In the genomic region with DNA sequence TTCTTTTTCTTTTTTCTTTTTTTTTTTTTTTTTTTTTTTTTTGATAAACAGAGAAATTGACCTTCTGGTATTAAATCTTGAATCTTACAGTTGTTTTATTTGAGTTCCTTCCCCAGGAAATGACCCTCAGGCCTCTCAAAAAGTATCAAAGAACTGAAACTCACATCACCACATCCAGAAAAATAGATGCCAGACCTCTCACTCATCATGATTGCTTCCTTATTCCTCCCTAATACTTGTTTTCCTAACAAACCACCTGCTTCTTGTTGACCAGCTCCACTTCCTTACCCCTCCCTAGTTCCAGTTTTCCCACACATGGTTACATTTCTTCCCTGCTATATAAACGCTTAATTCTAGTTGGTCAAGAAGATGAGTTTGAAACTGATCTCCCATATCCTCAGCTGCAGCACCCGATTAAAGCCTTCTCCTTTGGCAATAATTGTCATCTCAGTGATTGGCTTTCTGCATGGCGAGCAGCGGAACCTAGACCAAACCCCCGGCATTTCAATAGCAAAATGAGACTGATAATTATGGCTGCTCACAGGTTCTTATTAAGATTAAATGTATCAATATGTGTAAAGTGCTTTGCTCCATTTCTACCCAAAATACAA, we compare ENCODE assay signal across 27 cellular contexts.
DNase-seq lines count a peak whose midpoint lies in the region; ATAC-seq, FAIRE-seq and TF ChIP-seq lines count a peak whose summit lies in the region.
"Had no signal": no experiment of that assay in that cellular context is flagged by ENCODE, and none has a peak within 500 bp of the region (broad histone marks: within the 10 kb centered on the region; RNA-seq: fewer than 3 reads in every experiment).

No MANE protein-coding gene starts in this region.

- TF ChIP-seq CTCF in HEK293 (tag by site-specific recombination; IDR thresholded peaks at IDR 0.05): no peak
- no peak for TF ChIP-seq CTCF in K562 (IDR thresholded peaks at IDR 0.05 in 2 of 3, conservative IDR thresholded peaks at IDR 0.05 in 1 of 3; ENCODE audit: insufficient read depth in 2 of 3, low read depth in 1 of 3, low read length in 3 of 3)
- TF ChIP-seq CTCF in glutamatergic neuron (IDR thresholded peaks at IDR 0.05; ENCODE audit: partially characterized antibody, unreplicated experiment): no peak

- H3K4me1 Mint-ChIP-seq in glutamatergic neuron (ENCODE audit: low read depth, unreplicated experiment): peaks cover 7% of the 10 kb centered on the region
- H3K4me1 Mint-ChIP-seq: CD14-positive monocyte; CD4-positive, alpha-beta memory T cell; CD4-positive, CD25-positive, alpha-beta regulatory T cell; CD8-positive, alpha-beta memory T cell had no signal

- H3K4me2 ChIP-seq in K562 (ENCODE audit: insufficient read depth, low read length): no peak overlapping the region
- H3K4me2 ChIP-seq: BLaER1 had no signal

- peaks cover 2% of the 10 kb centered on the region for H3K27me3 Mint-ChIP-seq in glutamatergic neuron (ENCODE audit: unreplicated experiment)
- H3K27me3 Mint-ChIP-seq: CD4-positive, alpha-beta memory T cell; CD4-positive, CD25-positive, alpha-beta regulatory T cell; CD8-positive, alpha-beta memory T cell had no signal

- no peak overlapping the region for H3K9ac ChIP-seq in K562 (ENCODE audit: insufficient read depth in 1 of 2, low read depth in 2 of 2, low read length in 2 of 2)
- H3K9ac ChIP-seq: BLaER1 had no signal

- intact Hi-C loops in K562 (cut with micrococcal nuclease): no loop called here

- no peaks in the 10 kb centered on the region for H3K9me3 ChIP-seq in HEK293 (ENCODE audit: control insufficient read depth, insufficient read depth, low read depth, low read length)
- H3K9me3 ChIP-seq in K562 (replicated peaks; ENCODE audit: control insufficient read depth, insufficient read depth, low read depth, low read length): no peaks in the 10 kb centered on the region; the same call in 1 of the 2 replicates
- H3K9me3 ChIP-seq: BE2C had no signal

- in situ Hi-C loops in K562 (cut with MboI): no loop called here

- H3K4me3 ChIP-seq in HEK293 (ENCODE audit: low read depth, low read length) (no peak overlapping the region), K562 (no peak overlapping the region)
- H3K4me3 ChIP-seq: BLaER1, GM12878 had no signal

- H3K4me1 ChIP-seq in HEK293 (ENCODE audit: control insufficient read depth, insufficient read depth, low read length): no peaks in the 10 kb centered on the region
- no peaks in the 10 kb centered on the region for H3K4me1 ChIP-seq in K562 (replicated peaks in 1 of 2; ENCODE audit: control insufficient read depth in 2 of 2, insufficient read depth in 2 of 2, low read length in 2 of 2)
- H3K4me1 ChIP-seq: BE2C, BLaER1 had no signal

- no peak for TF ChIP-seq EP300 in K562 (IDR thresholded peaks at IDR 0.05; ENCODE audit: low read length)

- DNase-seq in M059J (ENCODE audit: low read depth) (peak; percentile 59), K562 (ENCODE audit: extremely low read depth in 1 of 4, low spot score in 3 of 4) (no peak), H54 (ENCODE audit: insufficient read length, low spot score) (no peak), glutamatergic neuron (no peak)
- DNase-seq in stimulated activated naive CD8-positive, alpha-beta T cell treated with anti-CD3 and anti-CD28 coated beads, Interleukin-15, Interleukin-2, amounts not matched to agents 100 U/mL and 50 U/mL, for 24 hours: no peak
- DNase-seq: 8988T; ACHN; BE2C; C1 segment of cervical spinal cord; CD4-positive, alpha-beta memory T cell; CD4-positive, CD25-positive, alpha-beta regulatory T cell; CD8-positive, alpha-beta memory T cell; COR-L47; DMS 273 treated with DMSO at 0.1 percent for 48 hours; DMS153; DMS53; DMS79; DND-41; EL; GDM1 had no signal

- CTCF ChIA-PET in HEK293 (lab: Yijun Ruan, JAX) (no interaction called here), K562 (lab: Yijun Ruan, JAX; ENCODE audit: low intra/inter-chr PET ratio) (no interaction called here)

- H3K27ac ChIP-seq in HEK293 (ENCODE audit: extremely low read depth, low read depth, low read length) (no peak overlapping the region), K562 (ENCODE audit: extremely low read depth, low read depth, low read length) (no peak overlapping the region)
- H3K27ac ChIP-seq: BLaER1 had no signal

- H3K36me3 Mint-ChIP-seq in glutamatergic neuron (ENCODE audit: unreplicated experiment): peaks cover 26% of the 10 kb centered on the region
- H3K36me3 Mint-ChIP-seq: CD14-positive monocyte; CD4-positive, alpha-beta memory T cell; CD4-positive, CD25-positive, alpha-beta regulatory T cell; CD8-positive, alpha-beta memory T cell had no signal

- H4K20me1 ChIP-seq in K562 (replicated peaks; ENCODE audit: control insufficient read depth, insufficient read depth, low read length): no peaks in the 10 kb centered on the region
- H4K20me1 ChIP-seq: BLaER1 had no signal

- ATAC-seq in K562: no peak
- no peak for ATAC-seq in stimulated activated naive CD8-positive, alpha-beta T cell treated with anti-CD3 and anti-CD28 coated beads, Interleukin-15, Interleukin-2, amounts not matched to agents 100 U/mL and 50 U/mL, for 24 hours
- ATAC-seq: GM12878 had no signal

- H3K9me1 ChIP-seq in K562 (ENCODE audit: control insufficient read depth, insufficient read depth, low read length): no peaks in the 10 kb centered on the region

- no peaks in the 10 kb centered on the region for H3K79me2 ChIP-seq in K562 (ENCODE audit: control insufficient read depth, insufficient read depth, low read length)

- TF ChIP-seq POLR2A in K562 (conservative IDR thresholded peaks at IDR 0.05): no peak
- no peak for TF ChIP-seq POLR2A in H54 (IDR thresholded peaks at IDR 0.05; ENCODE audit: low read depth, low read length)

- TF ChIP-seq RAD21 in K562 (CRISPR knock-in tag; conservative IDR thresholded peaks at IDR 0.05 in 1 of 2, IDR thresholded peaks at IDR 0.05 in 1 of 2): no peak

- no peaks in the 10 kb centered on the region for H3K27me3 ChIP-seq in K562 (ENCODE audit: control insufficient read depth in 2 of 2, insufficient read depth in 2 of 2, low read length in 2 of 2)
- H3K27me3 ChIP-seq: BE2C, BLaER1 had no signal

- H3K36me3 ChIP-seq in HEK293 (ENCODE audit: control insufficient read depth in 2 of 2, insufficient read depth in 1 of 2, low read length in 2 of 2) (no peaks in the 10 kb centered on the region), K562 (ENCODE audit: control insufficient read depth, insufficient read depth, low read length) (no peaks in the 10 kb centered on the region)
- H3K36me3 ChIP-seq: BE2C, BLaER1 had no signal

- no TSS peak for BruUV-seq in K562 (replicated peaks; lab: Mats Ljungman, UMichigan)

- FAIRE-seq in K562 (lab: Jason Lieb, UNC) (no peak), H54 (lab: Jason Lieb, UNC) (no peak)
- FAIRE-seq: A204.1, GM12878, GM12892, GM18507 had no signal

- H3K27ac Mint-ChIP-seq in glutamatergic neuron (ENCODE audit: unreplicated experiment): no peak overlapping the region
- H3K27ac Mint-ChIP-seq: CD14-positive monocyte; CD4-positive, alpha-beta memory T cell; CD4-positive, CD25-positive, alpha-beta regulatory T cell; CD8-positive, alpha-beta memory T cell had no signal

- POLR2A ChIA-PET in HEK293 (lab: Yijun Ruan, JAX): no interaction called here
- POLR2A ChIA-PET in K562 (lab: Yijun Ruan, JAX): no interaction called here

- H3K4me3 Mint-ChIP-seq in glutamatergic neuron (ENCODE audit: unreplicated experiment): no peak overlapping the region
- H3K4me3 Mint-ChIP-seq: CD14-positive monocyte; CD4-positive, alpha-beta memory T cell; CD4-positive, CD25-positive, alpha-beta regulatory T cell; CD8-positive, alpha-beta memory T cell had no signal

- peaks cover 4% of the 10 kb centered on the region for H3K9me3 Mint-ChIP-seq in glutamatergic neuron (ENCODE audit: unreplicated experiment)

- WGBS in K562 (ENCODE audit: insufficient coverage, low coverage, missing lambda C conversion rate): 0% methylated on average over 5 of the region's 5 CpGs

- no peak overlapping the region for H2AFZ ChIP-seq in K562 (ENCODE audit: low read depth, low read length)

TF ChIP-seq in HEK293, 187 proteins besides CTCF, POLR2A, EP300 and RAD21:
- TF ChIP-seq ZNF747 (tag by site-specific recombination; IDR thresholded peaks at IDR 0.05) (no peak), SETDB1 (IDR thresholded peaks at IDR 0.05; ENCODE audit: insufficient read length, low read length) (peak; percentile 59), ZNF670 (tag by site-specific recombination; IDR thresholded peaks at IDR 0.05; ENCODE audit: low read depth) (no peak), TRIM28 (IDR thresholded peaks at IDR 0.05; ENCODE audit: borderline replicate concordance, low read length) (peak; percentile 20; the same call in 1 of the 2 replicates)

TF ChIP-seq in K562, 482 proteins besides CTCF, POLR2A, EP300 and RAD21:
- TF ChIP-seq ZNF124 (CRISPR knock-in tag; IDR thresholded peaks at IDR 0.05) (peak; percentile 90; the same call in 1 of the 2 replicates), RBM15 (IDR thresholded peaks at IDR 0.05; ENCODE audit: insufficient read depth, low read length) (no peak), CBX5 (IDR thresholded peaks at IDR 0.05; ENCODE audit: borderline replicate concordance, low read depth) (0 out of 2 replicates have a peak, but pooled peaks have one; percentile 15), ATF2 (CRISPR knock-in tag; IDR thresholded peaks at IDR 0.05) (no peak)

Comparison
In these comparisons a context has a peak if more than half of its experiments do, and no peak if none do; other contexts are left out.
1. Of the 44 proteins assayed by ChIP-seq in both K562 and HEK293: peak only in K562: none; only in HEK293: SETDB1 and TRIM28; in both: none; in neither: 42.